8 cellular contexts compared by ENCODE assay signal in the genomic region with DNA sequence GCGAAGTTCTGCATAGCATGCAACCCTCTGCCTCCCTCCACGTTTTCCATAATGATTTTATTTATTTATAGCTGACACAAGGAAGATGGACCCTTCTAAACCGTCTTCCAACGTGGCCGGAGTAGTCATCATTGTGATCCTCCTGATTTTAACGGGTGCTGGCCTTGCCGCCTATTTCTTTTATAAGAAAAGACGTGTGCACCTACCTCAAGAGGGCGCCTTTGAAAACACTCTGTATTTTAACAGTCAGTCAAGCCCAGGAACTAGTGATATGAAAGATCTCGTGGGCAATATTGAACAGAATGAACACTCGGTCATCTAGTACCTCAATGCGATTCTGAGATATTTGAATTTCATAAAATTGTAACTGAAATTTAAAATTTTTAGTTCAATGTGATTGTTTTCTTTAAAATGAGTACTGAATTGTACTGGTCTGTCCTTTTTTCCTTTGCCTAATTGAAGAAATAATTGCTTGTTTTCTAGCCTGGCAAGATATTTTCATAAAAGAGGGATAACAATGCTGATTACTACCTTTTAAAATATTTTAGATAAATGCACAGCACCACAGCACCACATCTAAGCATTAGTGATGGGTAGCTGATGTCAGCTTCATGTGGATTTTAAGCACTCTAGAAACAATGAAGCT.
DNase-seq lines count a peak whose midpoint lies in the region; ATAC-seq and TF ChIP-seq lines count a peak whose summit lies in the region.

No MANE protein-coding gene starts in this region.

- no peak overlapping the region for H3K4me2 ChIP-seq in SU-DHL-6 (ENCODE audit: low read depth, low read length, poor library complexity, severe bottlenecking)

- H3K36me3 ChIP-seq in SU-DHL-6 (ENCODE audit: low read length), result no peaks in the 10 kb centered on the region

- no peaks in the 10 kb centered on the region for H3F3A ChIP-seq in SU-DHL-6 (ENCODE audit: insufficient read depth)

- TF ChIP-seq EP300 in Ishikawa (IDR thresholded peaks at IDR 0.05; ENCODE audit: borderline replicate concordance), result no peak

- H3K79me2 ChIP-seq in SU-DHL-6 (ENCODE audit: insufficient read depth, low read length), result no peaks in the 10 kb centered on the region

- TF ChIP-seq RAD21 in Ishikawa (IDR thresholded peaks at IDR 0.05; ENCODE audit: low read depth), result peak; percentile 36

- H3K27me3 ChIP-seq in SU-DHL-6 (ENCODE audit: low read length), result no peaks in the 10 kb centered on the region

- no peak overlapping the region for H3K4me3 ChIP-seq in SU-DHL-6 (ENCODE audit: insufficient read depth, low read length, poor library complexity, severe bottlenecking)

- peak overlapping the region; percentile 32 for H2AFZ ChIP-seq in SU-DHL-6 (ENCODE audit: low read depth, low read length, severe bottlenecking)

- in situ Hi-C loops in GM13977 (cut with MboI; ENCODE audit: low pct_unique_long_range_greater_than_20kb, low sequenced_read_pairs, unreplicated experiment), result no loop called here

- DNase-seq in AG09319 (ENCODE audit: extremely low read depth, low read depth), result peak; percentile 35
- DNase-seq in GM13977 (ENCODE audit: low spot score), result peak; percentile 43
- peak; percentile 38 for DNase-seq in foreskin melanocyte
- peak; percentile 31 for DNase-seq in putamen (ENCODE audit: low spot score)
- no peak for DNase-seq in NCI-H345 (lab: John Stamatoyannopoulos, UW)

- ATAC-seq in HG02571 (IDR thresholded peaks at IDR 0.05; ENCODE audit: unreplicated experiment), result no peak

- no peaks in the 10 kb centered on the region for H3K9me3 ChIP-seq in SU-DHL-6 (ENCODE audit: insufficient read depth, low read length)

- no peak overlapping the region for H3K27ac ChIP-seq in SU-DHL-6 (ENCODE audit: low read depth, low read length)

- H4K20me1 ChIP-seq in SU-DHL-6 (ENCODE audit: low read depth, low read length), result no peaks in the 10 kb centered on the region

- H3K9ac ChIP-seq in SU-DHL-6 (ENCODE audit: low read length), result no peak overlapping the region

- no peaks in the 10 kb centered on the region for H3K9me2 ChIP-seq in SU-DHL-6 (replicated peaks; ENCODE audit: insufficient read depth, low read length)

- peak; percentile 78 for TF ChIP-seq CTCF in AG09319 (IDR thresholded peaks at IDR 0.05; ENCODE audit: low read depth, low read length)
- peak; percentile 64 for TF ChIP-seq CTCF in GM13977 (IDR thresholded peaks at IDR 0.05; ENCODE audit: extremely low read depth, insufficient read depth, missing control alignments)
- peak; percentile 73 for TF ChIP-seq CTCF in SU-DHL-6 (IDR thresholded peaks at IDR 0.05; ENCODE audit: insufficient read depth, low read length, poor library complexity, severe bottlenecking)

TF ChIP-seq in Ishikawa, 13 proteins besides CTCF, POLR2A, EP300 and RAD21:
- TF ChIP-seq TCF12 (IDR thresholded peaks at IDR 0.05; ENCODE audit: low read depth), result no peak
- TF ChIP-seq, protein P1, sequence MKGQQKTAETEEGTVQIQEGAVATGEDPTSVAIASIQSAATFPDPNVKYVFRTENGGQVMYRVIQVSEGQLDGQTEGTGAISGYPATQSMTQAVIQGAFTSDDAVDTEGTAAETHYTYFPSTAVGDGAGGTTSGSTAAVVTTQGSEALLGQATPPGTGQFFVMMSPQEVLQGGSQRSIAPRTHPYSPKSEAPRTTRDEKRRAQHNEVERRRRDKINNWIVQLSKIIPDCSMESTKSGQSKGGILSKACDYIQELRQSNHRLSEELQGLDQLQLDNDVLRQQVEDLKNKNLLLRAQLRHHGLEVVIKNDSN (IDR thresholded peaks at IDR 0.05), result no peak
- TF ChIP-seq, protein P2, sequence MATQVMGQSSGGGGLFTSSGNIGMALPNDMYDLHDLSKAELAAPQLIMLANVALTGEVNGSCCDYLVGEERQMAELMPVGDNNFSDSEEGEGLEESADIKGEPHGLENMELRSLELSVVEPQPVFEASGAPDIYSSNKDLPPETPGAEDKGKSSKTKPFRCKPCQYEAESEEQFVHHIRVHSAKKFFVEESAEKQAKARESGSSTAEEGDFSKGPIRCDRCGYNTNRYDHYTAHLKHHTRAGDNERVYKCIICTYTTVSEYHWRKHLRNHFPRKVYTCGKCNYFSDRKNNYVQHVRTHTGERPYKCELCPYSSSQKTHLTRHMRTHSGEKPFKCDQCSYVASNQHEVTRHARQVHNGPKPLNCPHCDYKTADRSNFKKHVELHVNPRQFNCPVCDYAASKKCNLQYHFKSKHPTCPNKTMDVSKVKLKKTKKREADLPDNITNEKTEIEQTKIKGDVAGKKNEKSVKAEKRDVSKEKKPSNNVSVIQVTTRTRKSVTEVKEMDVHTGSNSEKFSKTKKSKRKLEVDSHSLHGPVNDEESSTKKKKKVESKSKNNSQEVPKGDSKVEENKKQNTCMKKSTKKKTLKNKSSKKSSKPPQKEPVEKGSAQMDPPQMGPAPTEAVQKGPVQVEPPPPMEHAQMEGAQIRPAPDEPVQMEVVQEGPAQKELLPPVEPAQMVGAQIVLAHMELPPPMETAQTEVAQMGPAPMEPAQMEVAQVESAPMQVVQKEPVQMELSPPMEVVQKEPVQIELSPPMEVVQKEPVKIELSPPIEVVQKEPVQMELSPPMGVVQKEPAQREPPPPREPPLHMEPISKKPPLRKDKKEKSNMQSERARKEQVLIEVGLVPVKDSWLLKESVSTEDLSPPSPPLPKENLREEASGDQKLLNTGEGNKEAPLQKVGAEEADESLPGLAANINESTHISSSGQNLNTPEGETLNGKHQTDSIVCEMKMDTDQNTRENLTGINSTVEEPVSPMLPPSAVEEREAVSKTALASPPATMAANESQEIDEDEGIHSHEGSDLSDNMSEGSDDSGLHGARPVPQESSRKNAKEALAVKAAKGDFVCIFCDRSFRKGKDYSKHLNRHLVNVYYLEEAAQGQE (IDR thresholded peaks at IDR 0.05; ENCODE audit: low read depth), result no peak
